ENCODE assay signal across 34 cellular contexts in genomic region chr2:222393733-222394267, GRCh38. TPM values are rescaled to one million over a fixed set of nuclear protein-coding genes. Genes with fewer than 3 reads are reported as not detected.
"Had no signal": no experiment of that assay in that cellular context is flagged by ENCODE, and none has a peak within 500 bp of the region (broad histone marks: within the 10 kb centered on the region; RNA-seq: fewer than 3 reads in every experiment).

No MANE protein-coding gene starts in this region.

- H3K27me3 Mint-ChIP-seq: activated CD8-positive, alpha-beta memory T cell treated with anti-CD3 and anti-CD28 coated beads, Interleukin-2, amount 10 ng/mL, durations not matched to agents 7 days and 5 days; activated naive CD4-positive, alpha-beta T cell treated with anti-CD3 and anti-CD28 coated beads, Interleukin-2, amount 10 ng/mL, durations not matched to agents 7 days and 5 days; activated naive CD8-positive, alpha-beta T cell treated with anti-CD3 and anti-CD28 coated beads, Interleukin-2, amount 50 U/mL, for 24 hours had no signal

- H3K9me3 Mint-ChIP-seq: activated naive CD4-positive, alpha-beta T cell treated with anti-CD3 and anti-CD28 coated beads, Interleukin-2, amount 10 ng/mL, durations not matched to agents 7 days and 5 days; central memory CD8-positive, alpha-beta T cell had no signal

- H3K4me2 ChIP-seq: PC-9 had no signal

- H2AFZ ChIP-seq: PC-9 had no signal

- H3K4me3 Mint-ChIP-seq: activated CD4-positive, alpha-beta memory T cell treated with anti-CD3 and anti-CD28 coated beads, Interleukin-2, amount 10 ng/mL, durations not matched to agents 7 days and 5 days; activated CD8-positive, alpha-beta memory T cell treated with anti-CD3 and anti-CD28 coated beads, Interleukin-2, amount 10 ng/mL, durations not matched to agents 7 days and 5 days; activated naive CD4-positive, alpha-beta T cell treated with anti-CD3 and anti-CD28 coated beads, Interleukin-2, amount 10 ng/mL, durations not matched to agents 7 days and 5 days; activated naive CD8-positive, alpha-beta T cell; activated naive CD8-positive, alpha-beta T cell treated with anti-CD3 and anti-CD28 coated beads, Interleukin-2, amount 50 U/mL, for 24 hours; central memory CD8-positive, alpha-beta T cell had no signal

- FAIRE-seq: RCC 7860 had no signal

- H3K27me3 ChIP-seq: brain microvascular endothelial cell, cardiac muscle cell had no signal

- DNase-seq: activated CD4-positive, alpha-beta memory T cell treated with anti-CD3 and anti-CD28 coated beads, Interleukin-2, amount 10 ng/mL, durations not matched to agents 7 days and 5 days; activated CD4-positive, alpha-beta T cell treated with anti-CD3 and anti-CD28 coated beads for 1 hour; activated CD4-positive, alpha-beta T cell treated with anti-CD3 and anti-CD28 coated beads for 48 hours; activated CD4-positive, CD25-positive, alpha-beta regulatory T cell; activated CD8-positive, alpha-beta memory T cell treated with anti-CD3 and anti-CD28 coated beads for 24 hours; activated CD8-positive, alpha-beta memory T cell treated with anti-CD3 and anti-CD28 coated beads, Interleukin-2, amount 10 ng/mL, durations not matched to agents 7 days and 5 days; activated CD8-positive, alpha-beta memory T cell treated with anti-CD3 and anti-CD28 coated beads, Interleukin-2, amount 50 U/mL, for 48 hours; activated effector memory CD4-positive, alpha-beta T cell treated with Interleukin-2 at 50 U/mL for 16 hours; activated naive CD4-positive, alpha-beta T cell treated with anti-CD3 and anti-CD28 coated beads, Interleukin-2, amount 10 ng/mL, durations not matched to agents 7 days and 5 days; activated naive CD8-positive, alpha-beta T cell treated with anti-CD3 and anti-CD28 coated beads, Interleukin-2, amount 50 U/mL, for 24 hours; activated T-cell treated with anti-CD3 and anti-CD28 coated beads, Interleukin-2, amount 50 U/mL, for 48 hours; amniotic stem cell; aorta; brain microvascular endothelial cell; Karpas-422; NCI-H1105; NCI-H1417 treated with DMSO at 0.1 percent for 48 hours; NCI-H187 treated with DMSO at 0.1 percent for 48 hours; NCI-H2081; NCI-H345; NCI-H524 treated with DMSO at 0.1 percent for 48 hours; PC-9; Right ventricle myocardium superior; SW 1271; T-helper 1 cell; T-helper 2 cell; T-helper 9 cell had no signal

- H3K27ac Mint-ChIP-seq: activated CD4-positive, alpha-beta memory T cell treated with anti-CD3 and anti-CD28 coated beads, Interleukin-2, amount 10 ng/mL, durations not matched to agents 7 days and 5 days; activated CD8-positive, alpha-beta memory T cell treated with anti-CD3 and anti-CD28 coated beads, Interleukin-2, amount 10 ng/mL, durations not matched to agents 7 days and 5 days; activated naive CD4-positive, alpha-beta T cell treated with anti-CD3 and anti-CD28 coated beads, Interleukin-2, amount 10 ng/mL, durations not matched to agents 7 days and 5 days; activated naive CD8-positive, alpha-beta T cell; activated naive CD8-positive, alpha-beta T cell treated with anti-CD3 and anti-CD28 coated beads, Interleukin-2, amount 50 U/mL, for 24 hours had no signal

- ATAC-seq: activated CD8-positive, alpha-beta memory T cell treated with anti-CD3 and anti-CD28 coated beads, Interleukin-2, amount 10 ng/mL, durations not matched to agents 7 days and 5 days; activated naive CD8-positive, alpha-beta T cell treated with anti-CD3 and anti-CD28 coated beads, Interleukin-2, amount 50 U/mL, for 24 hours had no signal

- H3K27ac ChIP-seq: brain microvascular endothelial cell, cardiac muscle cell, PC-9, VCaP had no signal

- H3K4me3 ChIP-seq: cardiac muscle cell, PC-9 had no signal

- H3K4me1 Mint-ChIP-seq: activated CD4-positive, alpha-beta memory T cell treated with anti-CD3 and anti-CD28 coated beads, Interleukin-2, amount 10 ng/mL, durations not matched to agents 7 days and 5 days; activated CD8-positive, alpha-beta memory T cell treated with anti-CD3 and anti-CD28 coated beads, Interleukin-2, amount 10 ng/mL, durations not matched to agents 7 days and 5 days; activated naive CD4-positive, alpha-beta T cell treated with anti-CD3 and anti-CD28 coated beads, Interleukin-2, amount 10 ng/mL, durations not matched to agents 7 days and 5 days; activated naive CD8-positive, alpha-beta T cell treated with anti-CD3 and anti-CD28 coated beads, Interleukin-2, amount 50 U/mL, for 24 hours; central memory CD8-positive, alpha-beta T cell had no signal

- H3K36me3 Mint-ChIP-seq: activated CD8-positive, alpha-beta memory T cell treated with anti-CD3 and anti-CD28 coated beads, Interleukin-2, amount 10 ng/mL, durations not matched to agents 7 days and 5 days; activated naive CD4-positive, alpha-beta T cell treated with anti-CD3 and anti-CD28 coated beads, Interleukin-2, amount 10 ng/mL, durations not matched to agents 7 days and 5 days; activated naive CD8-positive, alpha-beta T cell had no signal

- H3K36me3 ChIP-seq: brain microvascular endothelial cell, cardiac muscle cell had no signal

RNA-seq across cellular contexts. Expression of gene SGPP2, which starts 30.5 kb away (rescaled TPM):
- total RNA-seq: NCI-H460, OCI-LY7 had no signal
